1 cellular context compared by ENCODE assay signal in the genomic region with DNA sequence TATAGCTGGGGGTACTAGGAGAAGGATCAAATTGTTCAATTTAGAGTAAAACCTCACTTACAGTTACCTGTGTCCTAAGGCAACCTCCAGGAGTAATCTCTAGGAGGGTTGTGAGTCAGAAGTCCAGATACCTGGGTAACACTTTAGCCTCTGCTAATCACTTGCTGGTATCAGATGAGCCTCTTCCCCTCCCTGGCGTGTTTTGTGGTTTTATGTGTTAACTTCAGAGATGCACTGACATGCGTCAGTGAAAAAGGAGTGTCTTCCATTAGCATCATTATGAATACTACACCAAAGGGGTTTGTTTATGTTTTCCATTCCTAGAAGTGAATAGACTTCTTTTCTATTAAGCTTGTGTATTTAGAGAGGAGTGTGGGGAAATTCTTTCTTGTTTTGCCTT.
TF ChIP-seq lines count a peak whose summit lies in the region.

No MANE protein-coding gene starts in this region.

TF ChIP-seq in SK-N-SH treated with all-trans-retinoic acid at 6 μM for 48 hours, 23 proteins besides CTCF, POLR2A, EP300 and RAD21 (continued from another document):
- TF ChIP-seq TOX (CRISPR knock-in tag; IDR thresholded peaks at IDR 0.05; ENCODE audit: borderline replicate concordance) (no peak), GLIS3 (CRISPR knock-in tag; IDR thresholded peaks at IDR 0.05) (no peak), TCF4 (CRISPR knock-in tag; IDR thresholded peaks at IDR 0.05; ENCODE audit: borderline replicate concordance) (no peak)
